In genomic region chr10:86954681-86955500, GRCh38 we compare ENCODE assay signal across 12 cellular contexts. TPM values are rescaled to one million over a fixed set of nuclear protein-coding genes. Genes with fewer than 3 reads are reported as not detected.
A peak's percentile ranks its signal among the peaks of the same experiment; 100 is the strongest.
DNase-seq lines count a peak whose midpoint lies in the region; ATAC-seq and TF ChIP-seq lines count a peak whose summit lies in the region.
"Had no signal": no experiment of that assay in that cellular context is flagged by ENCODE, and none has a peak within 500 bp of the region (broad histone marks: within the 10 kb centered on the region; RNA-seq: fewer than 3 reads in every experiment).

No MANE protein-coding gene starts in this region.

- intact Hi-C loops in heart right ventricle (cut with DNase I), result no loop called here
- intact Hi-C loops in left ventricle myocardium superior (cut with micrococcal nuclease), result no loop called here
- intact Hi-C loops in ovary (cut with DNase I), result loop anchor here in 1 of 4 donors (2.0 kb wide), 1 partner anchor 18 kb away; no protein-coding TSS in a partner anchor

- H3K4me1 ChIP-seq in heart right ventricle (peaks cover 17 to 96% (median 72%) of the 10 kb centered on the region in 9 donors), hepatocyte (ENCODE audit: insufficient read depth) (peaks cover 35% of the 10 kb centered on the region), ovary (ENCODE audit: insufficient read depth) (peaks cover 40% of the 10 kb centered on the region)

- H4K20me1 ChIP-seq in hepatocyte (ENCODE audit: insufficient read depth, poor library complexity, severe bottlenecking), result no peaks in the 10 kb centered on the region

- no peak for ATAC-seq in heart right ventricle
- ATAC-seq in left ventricle myocardium superior, result no peak
- ATAC-seq in GM19395 (IDR thresholded peaks at IDR 0.05; ENCODE audit: unreplicated experiment), result no peak
- ATAC-seq in HG03280 (IDR thresholded peaks at IDR 0.05; ENCODE audit: unreplicated experiment), result no peak
- no peak for ATAC-seq in HG02970 (IDR thresholded peaks at IDR 0.05; ENCODE audit: low FRiP score, unreplicated experiment)

- H3K27me3 ChIP-seq in heart right ventricle (no peaks in the 10 kb centered on the region), hepatocyte (no peaks in the 10 kb centered on the region), ovary (no peaks in the 10 kb centered on the region)

- no peaks in the 10 kb centered on the region for H3K79me2 ChIP-seq in hepatocyte

- TF ChIP-seq EP300 in ovary (IDR thresholded peaks at IDR 0.05), result no peak

- peak overlapping the region; percentile 85 to 97 (median 90) for H3K27ac ChIP-seq in heart right ventricle
- peak overlapping the region; percentile 76 for H3K27ac ChIP-seq in hepatocyte
- peak overlapping the region; percentile 75 to 89 for H3K27ac ChIP-seq in ovary

- no peaks in the 10 kb centered on the region for H3K9me2 ChIP-seq in hepatocyte (replicated peaks; ENCODE audit: insufficient read depth)

- peaks cover 0 to 15% (median 0%) of the 10 kb centered on the region in 11 donors for H3K9me3 ChIP-seq in heart right ventricle
- no peaks in the 10 kb centered on the region for H3K9me3 ChIP-seq in hepatocyte (ENCODE audit: low read depth)
- no peaks in the 10 kb centered on the region for H3K9me3 ChIP-seq in ovary

- WGBS in heart right ventricle, 2 donors, result 57 to 66% methylated on average over 13 of the region's 13 CpGs
- 51% methylated on average over 13 of the region's 13 CpGs for WGBS in hepatocyte (ENCODE audit: low lambda C conversion rate, missing lambda C conversion rate)
- WGBS in ovary, 3 donors, result 45 to 47% (median 45%) methylated on average over 12 to 13 of the region's 13 CpGs

- DNase-seq in heart right ventricle (no peak), left ventricle myocardium superior (no peak), hepatocyte (ENCODE audit: low spot score) (peak; percentile 13), ovary (peak in 2 of 5 donors; percentile 44)
- DNase-seq in stimulated activated CD4-positive, alpha-beta T cell treated with anti-CD3 and anti-CD28 coated beads, Interleukin-12 subunit alpha, Interleukin-12 subunit beta, amount 100 ng/mL, for 4 hours, result no peak
- DNase-seq: activated CD4-positive, CD25-positive, alpha-beta regulatory T cell treated with anti-CD3 and anti-CD28 coated beads, Interleukin-2, amount 50 U/mL, for 72 hours; activated naive CD4-positive, alpha-beta T cell; KG1 had no signal

- peak overlapping the region; percentile 38 for H2AFZ ChIP-seq in hepatocyte

- peak overlapping the region; percentile 57 for H3K4me2 ChIP-seq in hepatocyte

- H3K36me3 ChIP-seq in heart right ventricle (peaks cover 0 to 9% (median 0%) of the 10 kb centered on the region in 9 donors), hepatocyte (replicated peaks; ENCODE audit: insufficient read depth, low read depth) (no peaks in the 10 kb centered on the region), ovary (no peaks in the 10 kb centered on the region)

- H3K4me3 ChIP-seq in heart right ventricle (peak overlapping the region; percentile 35 to 68 (median 58)), hepatocyte (no peak overlapping the region), ovary (no peak overlapping the region)

- TF ChIP-seq POLR2A in ovary (IDR thresholded peaks at IDR 0.05), result no peak

- TF ChIP-seq CTCF in heart right ventricle (IDR thresholded peaks at IDR 0.05) (no peak), hepatocyte (IDR thresholded peaks at IDR 0.05; ENCODE audit: poor library complexity) (no peak), ovary (IDR thresholded peaks at IDR 0.05) (no peak)

RNA-seq across cellular contexts. Expression of gene MMRN2, which starts 2.5 kb away (rescaled TPM):
- total RNA-seq in heart right ventricle (10 to 100 TPM; 23.4 to 43.2 (median 36.2) TPM), left ventricle myocardium superior (31.3 TPM), hepatocyte (1.9 and 4.9 TPM in 2 replicates), ovary (10 to 100 TPM; 11.3 to 44.6 (median 18.5) TPM)
- polyA plus RNA-seq in heart right ventricle (10 to 100 TPM; 22.5 to 31.7 TPM), hepatocyte (1.9 and 2.2 TPM in 2 replicates), ovary (10 to 100 TPM; 21.2 to 29.9 TPM)

RNA-seq across cellular contexts. Expression of gene SNCG, which starts 3.5 kb away (rescaled TPM):
- total RNA-seq in heart right ventricle, result 10 to 100 TPM in 9 of 10 donors, 1 to 10 TPM in 1; 9.4 to 21.4 (median 12.6) TPM
- 10 to 100 TPM; 35.2 to 68.0 TPM for polyA plus RNA-seq in heart right ventricle
- 21.2 TPM for total RNA-seq in left ventricle myocardium superior
- total RNA-seq in hepatocyte, result 2.7 and 12.1 TPM in 2 replicates
- 14.6 and 18.5 TPM in 2 replicates for polyA plus RNA-seq in hepatocyte
- total RNA-seq in ovary, result 10 to 100 TPM; 15.4 to 76.1 (median 43.6) TPM
- polyA plus RNA-seq in ovary, result 10 to 100 TPM; 13.7 to 41.9 TPM

RNA-seq across cellular contexts. Expression of gene ADIRF, which starts 13.4 kb away (rescaled TPM):
- total RNA-seq in heart right ventricle, result 100 to 1,000 TPM in 1 of 10 donors, 10 to 100 TPM in 9; 18.5 to 113 (median 40.4) TPM
- polyA plus RNA-seq in heart right ventricle, result 100 to 1,000 TPM; 174 to 234 TPM
- 41.8 TPM for total RNA-seq in left ventricle myocardium superior
- not detected in 2 replicates for total RNA-seq in hepatocyte
- not detected in 2 replicates for polyA plus RNA-seq in hepatocyte
- total RNA-seq in ovary, result 100 to 1,000 TPM; 154 to 451 (median 231) TPM
- 100 to 1,000 TPM in 1 of 2 donors, 10 to 100 TPM in 1; 57.4 to 528 TPM for polyA plus RNA-seq in ovary
- total RNA-seq: Daoy had no signal

Comparison
In these comparisons a context has a peak if more than half of its experiments do, and no peak if none do; other contexts are left out.
1. H3K4me3 ChIP-seq: peak in heart right ventricle (10 of 10); none in hepatocyte (single experiment) and ovary (single experiment).
2. RNA of gene ADIRF, which starts 13.4 kb away (total RNA-seq): 154 to 451 TPM in ovary, 18.5 to 113 TPM in heart right ventricle and 41.8 TPM in left ventricle myocardium superior (single experiment); not detected in hepatocyte; every median in the first group is over 10 times any median in the second.
3. Peak in every context shown above with its lines, with median percentiles within 50 percentile points of each other: H3K27ac ChIP-seq.